24 cellular contexts compared by ENCODE assay signal in genomic region chr1:204031098-204031710, GRCh38. TPM values are rescaled to one million over a fixed set of nuclear protein-coding genes. Genes with fewer than 3 reads are reported as not detected.
"Had no signal": no experiment of that assay in that cellular context is flagged by ENCODE, and none has a peak within 500 bp of the region (broad histone marks: within the 10 kb centered on the region; RNA-seq: fewer than 3 reads in every experiment).

No MANE protein-coding gene starts in this region.

- H3K27ac ChIP-seq: gastrocnemius medialis, left lung, prostate gland, tibial nerve, vagina had no signal

- H3K4me1 ChIP-seq: left lung, prostate gland, tibial nerve, vagina had no signal

- H3K36me3 ChIP-seq: gastrocnemius medialis, left lung, prostate gland, tibial nerve, vagina had no signal

- H3K4me3 ChIP-seq: gastrocnemius medialis, left lung, prostate gland, tibial nerve, vagina had no signal

- H3K27me3 ChIP-seq: gastrocnemius medialis, left lung, tibial nerve, vagina had no signal

- H3K9me3 ChIP-seq: gastrocnemius medialis, left lung, prostate gland, tibial nerve, vagina had no signal

- H3K36me3 Mint-ChIP-seq: activated naive CD8-positive, alpha-beta T cell treated with anti-CD3 and anti-CD28 coated beads, Interleukin-2, amount 10 ng/mL, durations not matched to agents 7 days and 5 days had no signal

- H3K4me3 Mint-ChIP-seq: activated CD4-positive, alpha-beta T cell treated with anti-CD3 and anti-CD28 coated beads, Interleukin-2, amount 10 ng/mL, durations not matched to agents 24 days and 14 days; activated CD8-positive, alpha-beta T cell treated with anti-CD3 and anti-CD28 coated beads, Interleukin-2, amount 10 ng/mL, durations not matched to agents 7 days and 5 days; activated naive CD8-positive, alpha-beta T cell treated with anti-CD3 and anti-CD28 coated beads, Interleukin-2, amount 10 ng/mL, durations not matched to agents 7 days and 5 days; activated T-cell treated with anti-CD3 and anti-CD28 coated beads, Interleukin-2, amount 50 U/mL, for 24 hours; central memory CD8-positive, alpha-beta T cell; nephron progenitor cell; stimulated activated naive CD8-positive, alpha-beta T cell treated with anti-CD3 and anti-CD28 coated beads, Interleukin-15, Interleukin-2, amounts not matched to agents 100 ng/mL and 50 ng/mL, for 24 hours had no signal

- H3K27ac Mint-ChIP-seq: activated CD4-positive, alpha-beta T cell treated with anti-CD3 and anti-CD28 coated beads, Interleukin-2, amount 10 ng/mL, durations not matched to agents 24 days and 14 days; activated CD8-positive, alpha-beta T cell treated with anti-CD3 and anti-CD28 coated beads, Interleukin-2, amount 10 ng/mL, durations not matched to agents 7 days and 5 days; activated naive CD8-positive, alpha-beta T cell treated with anti-CD3 and anti-CD28 coated beads, Interleukin-2, amount 10 ng/mL, durations not matched to agents 7 days and 5 days; activated T-cell treated with anti-CD3 and anti-CD28 coated beads, Interleukin-2, amount 50 U/mL, for 24 hours; activated T-helper 2 cell treated with anti-CD3 and anti-CD28 coated beads, Interferon-gamma antibody, Interleukin-2, Interleukin-4, amounts not matched to agents 10 μg/mL and 5 μg/mL and 100 μg/mL, durations not matched to agents 14 hours and 24 hours and 36 hours; nephron progenitor cell; stimulated activated naive CD8-positive, alpha-beta T cell treated with anti-CD3 and anti-CD28 coated beads, Interleukin-15, Interleukin-2, amounts not matched to agents 100 ng/mL and 50 ng/mL, for 24 hours had no signal

- ATAC-seq: activated CD8-positive, alpha-beta T cell treated with anti-CD3 and anti-CD28 coated beads, Interleukin-2, amount 10 ng/mL, durations not matched to agents 7 days and 5 days; gastrocnemius medialis; left lung; right cardiac atrium had no signal

- H3K4me1 Mint-ChIP-seq: activated CD4-positive, alpha-beta T cell treated with anti-CD3 and anti-CD28 coated beads, Interleukin-2, amount 10 ng/mL, durations not matched to agents 24 days and 14 days; activated naive CD8-positive, alpha-beta T cell treated with anti-CD3 and anti-CD28 coated beads, Interleukin-2, amount 10 ng/mL, durations not matched to agents 7 days and 5 days; central memory CD8-positive, alpha-beta T cell had no signal

- DNase-seq: activated CD4-positive, alpha-beta T cell treated with anti-CD3 and anti-CD28 coated beads, Interleukin-2, amount 10 ng/mL, durations not matched to agents 24 days and 14 days; activated CD8-positive, alpha-beta T cell treated with anti-CD3 and anti-CD28 coated beads, Interleukin-2, amount 10 ng/mL, durations not matched to agents 7 days and 5 days; activated naive CD4-positive, alpha-beta T cell treated with Interleukin-2 at 50 U/mL for 16 hours; activated naive CD8-positive, alpha-beta T cell treated with anti-CD3 and anti-CD28 coated beads, Interleukin-2, amount 10 ng/mL, durations not matched to agents 7 days and 5 days; activated T-cell treated with anti-CD3 and anti-CD28 coated beads, Interleukin-2, amount 50 U/mL, for 24 hours; amygdala; cortex of kidney; gastrocnemius medialis; head of caudate nucleus; kidney; left lung; nephron progenitor cell; right cardiac atrium; small intestine; stimulated activated CD4-positive, alpha-beta T cell treated with anti-CD3 and anti-CD28 coated beads, Interleukin-15, amount 100 ng/mL, for 24 hours; stimulated activated CD4-positive, alpha-beta T cell treated with anti-CD3 and anti-CD28 coated beads, Interleukin-2, amount 100 ng/mL, for 48 hours; T1000 had no signal

- FAIRE-seq: endometrium, kidney, small intestine had no signal

- H3K9me3 Mint-ChIP-seq: activated CD4-positive, alpha-beta T cell treated with anti-CD3 and anti-CD28 coated beads, Interleukin-2, amount 10 ng/mL, durations not matched to agents 24 days and 14 days; activated naive CD8-positive, alpha-beta T cell treated with anti-CD3 and anti-CD28 coated beads, Interleukin-2, amount 10 ng/mL, durations not matched to agents 7 days and 5 days; activated T-cell treated with anti-CD3 and anti-CD28 coated beads, Interleukin-2, amount 50 U/mL, for 24 hours; activated T-helper 2 cell treated with anti-CD3 and anti-CD28 coated beads, Interferon-gamma antibody, Interleukin-2, Interleukin-4, amounts not matched to agents 10 μg/mL and 5 μg/mL and 100 μg/mL, durations not matched to agents 14 hours and 24 hours and 36 hours; central memory CD8-positive, alpha-beta T cell; stimulated activated naive CD8-positive, alpha-beta T cell treated with anti-CD3 and anti-CD28 coated beads, Interleukin-15, Interleukin-2, amounts not matched to agents 100 ng/mL and 50 ng/mL, for 24 hours had no signal

RNA-seq across cellular contexts. Expression of gene SOX13, which starts 41.7 kb away (rescaled TPM):
- total RNA-seq: activated CD4-positive, alpha-beta T cell treated with anti-CD3 and anti-CD28 coated beads, Interleukin-2, amount 10 ng/mL, durations not matched to agents 24 days and 14 days had no signal
